ENCODE assay signal across 13 cellular contexts in genomic region chr1:154574715-154575114, GRCh38. TPM values are rescaled to one million over a fixed set of nuclear protein-coding genes. Genes with fewer than 3 reads are reported as not detected.
A peak's percentile ranks its signal among the peaks of the same experiment; 100 is the strongest.
DNase-seq lines count a peak whose midpoint lies in the region; TF ChIP-seq lines count a peak whose summit lies in the region.
"Had no signal": no experiment of that assay in that cellular context is flagged by ENCODE, and none has a peak within 500 bp of the region (broad histone marks: within the 10 kb centered on the region; RNA-seq: fewer than 3 reads in every experiment).

No MANE protein-coding gene starts in this region.

- no peak overlapping the region for H3K27ac Mint-ChIP-seq in activated T-cell treated with anti-CD3 and anti-CD28 coated beads, Interleukin-2, amount 50 U/mL, for 24 hours

- 0 to 15% methylated on average over 4 to 7 of the region's 7 CpGs for WGBS in transverse colon (ENCODE audit: low coverage in 1 of 2), 2 donors

- DNase-seq in Daoy (ENCODE audit: low read depth) (peak; percentile 30), NCI-H1092 (lab: John Stamatoyannopoulos, UW) (peak; percentile 80), SHP77 treated with DMSO at 0.1 percent for 48 hours (lab: John Stamatoyannopoulos, UW) (peak; percentile 26), iris pigment epithelial cell (ENCODE audit: low read depth) (peak; percentile 34), islet precursor cell (no peak), hippocampal formation (lab: John Stamatoyannopoulos, UW) (no peak), transverse colon (no peak)
- DNase-seq in activated T-cell treated with anti-CD3 and anti-CD28 coated beads, Interleukin-2, amount 50 U/mL, for 24 hours = no peak

- no peaks in the 10 kb centered on the region for H3K4me1 Mint-ChIP-seq in activated T-cell treated with anti-CD3 and anti-CD28 coated beads, Interleukin-2, amount 50 U/mL, for 24 hours (ENCODE audit: low read depth)

- no peaks in the 10 kb centered on the region for H3K9me3 Mint-ChIP-seq in activated T-cell treated with anti-CD3 and anti-CD28 coated beads, Interleukin-2, amount 50 U/mL, for 24 hours

- H3K9me3 ChIP-seq in transverse colon = no peaks in the 10 kb centered on the region
- H3K9me3 ChIP-seq: HAP-1, SJSA1 had no signal

- no peak overlapping the region for H3K27ac ChIP-seq in transverse colon
- H3K27ac ChIP-seq: epithelial cell of prostate, SJSA1 had no signal

- TF ChIP-seq CTCF in transverse colon (IDR thresholded peaks at IDR 0.05) = no peak

- no peaks in the 10 kb centered on the region for H3K27me3 ChIP-seq in transverse colon
- H3K27me3 ChIP-seq: SJSA1 had no signal

- in situ Hi-C loops in transverse colon (cut with MboI; ENCODE audit: low pct_ligation_motif_present in 1 of 4, low pct_unique_long_range_greater_than_20kb in 1 of 4, low sequenced_read_pairs in 3 of 4) = loop anchor here in 2 of 4 donors (10.0 to 25.0 kb wide), 2 partner anchors 310 to 313 kb away; no protein-coding TSS in a partner anchor

- TF ChIP-seq EP300 in transverse colon (IDR thresholded peaks at IDR 0.05; ENCODE audit: low read depth) = no peak

- H3K36me3 ChIP-seq in transverse colon = no peaks in the 10 kb centered on the region

- H3K4me3 ChIP-seq in transverse colon = no peak overlapping the region
- H3K4me3 ChIP-seq: HAP-1, SJSA1 had no signal

- peaks cover 3% of the 10 kb centered on the region for H3K27me3 Mint-ChIP-seq in activated T-cell treated with anti-CD3 and anti-CD28 coated beads, Interleukin-2, amount 50 U/mL, for 24 hours

- TF ChIP-seq POLR2A in transverse colon (IDR thresholded peaks at IDR 0.05) = no peak

- no peak overlapping the region for H3K4me3 Mint-ChIP-seq in activated T-cell treated with anti-CD3 and anti-CD28 coated beads, Interleukin-2, amount 50 U/mL, for 24 hours

- no peaks in the 10 kb centered on the region for H3K4me1 ChIP-seq in transverse colon
- H3K4me1 ChIP-seq: HAP-1, SJSA1 had no signal

- intact Hi-C loops in transverse colon (cut with DNase I; ENCODE audit: low total_unique reads) = no loop called here

- H3K36me3 Mint-ChIP-seq in activated T-cell treated with anti-CD3 and anti-CD28 coated beads, Interleukin-2, amount 50 U/mL, for 24 hours (ENCODE audit: low read depth) = peaks cover 29% of the 10 kb centered on the region

RNA-seq across cellular contexts. Expression of gene CHRNB2, which starts 7.1 kb away (rescaled TPM):
- total RNA-seq in Daoy (2014; rRNA removed; shearing (Covaris generic)) = 0.80 and 1.0 TPM in 2 replicates
- total RNA-seq in transverse colon = under 1 TPM in 2 of 4 donors, not detected in 2; 0.32 to 0.82 TPM
- total RNA-seq: HT-29, mesenteric fat pad, SJSA1 had no signal

RNA-seq across cellular contexts. Expression of gene UBE2Q1, which starts 16.3 kb away (rescaled TPM):
- total RNA-seq in Daoy (2014; rRNA removed; shearing (Covaris generic)) = 39.9 and 78.3 TPM in 2 replicates
- 10 to 100 TPM; 10.1 to 33.9 (median 26.6) TPM for total RNA-seq in transverse colon

RNA-seq across cellular contexts. Expression of gene ADAR, which starts 33.3 kb away (rescaled TPM):
- total RNA-seq in Daoy (2014; rRNA removed; shearing (Covaris generic)) = 70.8 and 83.9 TPM in 2 replicates
- 100 to 1,000 TPM in 3 of 4 donors, 10 to 100 TPM in 1; 81.5 to 140 (median 110) TPM for total RNA-seq in transverse colon

Comparison
In these comparisons a context has a peak if more than half of its experiments do, and no peak if none do; other contexts are left out.
1. DNase-seq: peak in Daoy (single experiment), NCI-H1092 (single experiment), SHP77 treated with DMSO at 0.1 percent for 48 hours (single experiment) and iris pigment epithelial cell (single experiment); none in islet precursor cell (single experiment), hippocampal formation (0 of 2), activated T-cell treated with anti-CD3 and anti-CD28 coated beads, Interleukin-2, amount 50 U/mL, for 24 hours (single experiment) and transverse colon (single experiment).